Comparison of ENCODE assay signal across 10 cellular contexts in the genomic region with DNA sequence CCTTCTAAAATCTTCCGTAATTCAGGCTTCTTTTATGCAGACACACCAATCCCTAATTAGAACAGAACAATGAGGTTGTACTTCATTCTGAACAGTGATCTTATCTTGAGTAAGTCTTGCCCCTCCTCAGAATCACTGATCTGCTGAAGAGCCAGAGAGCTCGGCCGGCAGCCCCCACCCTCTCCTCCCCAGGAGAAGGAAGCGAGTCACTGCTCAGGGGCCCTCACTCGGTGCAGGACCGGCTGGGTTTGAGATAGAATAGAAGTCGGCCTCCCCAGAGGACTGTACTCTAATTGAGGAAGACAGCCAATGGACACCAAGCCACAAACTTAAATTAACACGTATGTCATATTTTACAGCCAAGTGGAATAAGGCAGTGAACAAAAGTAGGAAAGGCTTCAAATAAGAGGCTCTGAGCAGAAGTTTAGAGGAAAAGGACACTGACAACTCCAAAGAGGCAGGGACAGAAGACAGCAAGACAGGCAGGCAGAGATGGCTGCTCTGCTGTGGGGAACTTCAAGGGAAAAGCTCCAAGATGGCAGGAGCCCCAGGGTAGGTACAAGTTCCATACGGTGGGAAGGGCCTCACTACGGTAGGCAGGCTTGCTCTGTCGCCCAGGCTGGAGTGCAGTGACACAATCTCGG. TPM values are rescaled to one million over a fixed set of nuclear protein-coding genes. Genes with fewer than 3 reads are reported as not detected.
DNase-seq lines count a peak whose midpoint lies in the region; ATAC-seq, FAIRE-seq and TF ChIP-seq lines count a peak whose summit lies in the region.
"Had no signal": no experiment of that assay in that cellular context is flagged by ENCODE, and none has a peak within 500 bp of the region (broad histone marks: within the 10 kb centered on the region; RNA-seq: fewer than 3 reads in every experiment).

No MANE protein-coding gene starts in this region.

- ATAC-seq in stimulated activated effector memory CD8-positive, alpha-beta T cell treated with anti-CD3 and anti-CD28 coated beads, Interleukin-12 subunit alpha, Interleukin-12 subunit beta, amount 100 ng/mL, for 72 hours, result peak; percentile 38
- ATAC-seq in HG02870 (IDR thresholded peaks at IDR 0.05; ENCODE audit: unreplicated experiment) (no peak), GM21515 (IDR thresholded peaks at IDR 0.05; ENCODE audit: unreplicated experiment) (no peak)

- H3K4me3 Mint-ChIP-seq in activated naive CD4-positive, alpha-beta T cell treated with anti-CD3 and anti-CD28 coated beads, Interleukin-2, amount 50 U/mL, for 24 hours, result peak overlapping the region; percentile 61
- no peak overlapping the region for H3K4me3 Mint-ChIP-seq in activated naive CD4-positive, alpha-beta T cell treated with anti-CD3 and anti-CD28 coated beads, Interleukin-2, amount 10 ng/mL, durations not matched to agents 7 days and 5 days
- H3K4me3 Mint-ChIP-seq in glutamatergic neuron (ENCODE audit: unreplicated experiment), result peak overlapping the region; percentile 77
- H3K4me3 Mint-ChIP-seq in stimulated activated effector memory CD8-positive, alpha-beta T cell treated with anti-CD3 and anti-CD28 coated beads, Interleukin-12 subunit alpha, Interleukin-12 subunit beta, amount 100 ng/mL, for 72 hours, result no peak overlapping the region

- CTCF ChIA-PET in activated naive CD4-positive, alpha-beta T cell treated with anti-CD3 and anti-CD28 coated beads, Interleukin-2, amount 10 ng/mL, durations not matched to agents 7 days and 5 days (lab: Charles Lee), result no interaction called here

- TF ChIP-seq CTCF in glutamatergic neuron (IDR thresholded peaks at IDR 0.05; ENCODE audit: partially characterized antibody, unreplicated experiment), result no peak

- H3K27me3 Mint-ChIP-seq in activated naive CD4-positive, alpha-beta T cell treated with anti-CD3 and anti-CD28 coated beads, Interleukin-2, amount 50 U/mL, for 24 hours, result no peaks in the 10 kb centered on the region
- H3K27me3 Mint-ChIP-seq in activated naive CD4-positive, alpha-beta T cell treated with anti-CD3 and anti-CD28 coated beads, Interleukin-2, amount 10 ng/mL, durations not matched to agents 7 days and 5 days, result no peaks in the 10 kb centered on the region
- peaks cover 7% of the 10 kb centered on the region for H3K27me3 Mint-ChIP-seq in glutamatergic neuron (ENCODE audit: unreplicated experiment)

- peak overlapping the region; percentile 81 for H3K27ac Mint-ChIP-seq in activated naive CD4-positive, alpha-beta T cell treated with anti-CD3 and anti-CD28 coated beads, Interleukin-2, amount 50 U/mL, for 24 hours
- no peak overlapping the region for H3K27ac Mint-ChIP-seq in activated naive CD4-positive, alpha-beta T cell treated with anti-CD3 and anti-CD28 coated beads, Interleukin-2, amount 10 ng/mL, durations not matched to agents 7 days and 5 days
- peak overlapping the region; percentile 62 for H3K27ac Mint-ChIP-seq in glutamatergic neuron (ENCODE audit: unreplicated experiment)
- H3K27ac Mint-ChIP-seq in stimulated activated effector memory CD8-positive, alpha-beta T cell treated with anti-CD3 and anti-CD28 coated beads, Interleukin-12 subunit alpha, Interleukin-12 subunit beta, amount 100 ng/mL, for 72 hours, result peak overlapping the region; percentile 48

- DNase-seq in activated naive CD4-positive, alpha-beta T cell treated with anti-CD3 and anti-CD28 coated beads, Interleukin-2, amount 10 ng/mL, durations not matched to agents 7 days and 5 days, result no peak
- DNase-seq in RCC 7860 (ENCODE audit: low spot score) (peak; percentile 34), glutamatergic neuron (no peak), NCI-H1092 treated with DMSO at 0.1 percent for 48 hours (lab: John Stamatoyannopoulos, UW) (no peak)
- no peak for DNase-seq in stimulated activated effector memory CD8-positive, alpha-beta T cell treated with anti-CD3 and anti-CD28 coated beads, Interleukin-12 subunit alpha, Interleukin-12 subunit beta, amount 100 ng/mL, for 72 hours (ENCODE audit: low spot score in 2 of 2)
- DNase-seq: NCI-H510A treated with DMSO at 0.1 percent for 48 hours, substantia nigra had no signal

- no peaks in the 10 kb centered on the region for H3K9me3 Mint-ChIP-seq in activated naive CD4-positive, alpha-beta T cell treated with anti-CD3 and anti-CD28 coated beads, Interleukin-2, amount 50 U/mL, for 24 hours
- no peaks in the 10 kb centered on the region for H3K9me3 Mint-ChIP-seq in activated naive CD4-positive, alpha-beta T cell treated with anti-CD3 and anti-CD28 coated beads, Interleukin-2, amount 10 ng/mL, durations not matched to agents 7 days and 5 days
- peaks cover 5% of the 10 kb centered on the region for H3K9me3 Mint-ChIP-seq in glutamatergic neuron (ENCODE audit: unreplicated experiment)
- no peaks in the 10 kb centered on the region for H3K9me3 Mint-ChIP-seq in stimulated activated effector memory CD8-positive, alpha-beta T cell treated with anti-CD3 and anti-CD28 coated beads, Interleukin-12 subunit alpha, Interleukin-12 subunit beta, amount 100 ng/mL, for 72 hours

- peaks cover 97% of the 10 kb centered on the region for H3K4me1 Mint-ChIP-seq in activated naive CD4-positive, alpha-beta T cell treated with anti-CD3 and anti-CD28 coated beads, Interleukin-2, amount 50 U/mL, for 24 hours
- H3K4me1 Mint-ChIP-seq in activated naive CD4-positive, alpha-beta T cell treated with anti-CD3 and anti-CD28 coated beads, Interleukin-2, amount 10 ng/mL, durations not matched to agents 7 days and 5 days, result peaks cover 27% of the 10 kb centered on the region
- H3K4me1 Mint-ChIP-seq in glutamatergic neuron (ENCODE audit: low read depth, unreplicated experiment), result peaks cover 62% of the 10 kb centered on the region
- peaks cover 77% of the 10 kb centered on the region for H3K4me1 Mint-ChIP-seq in stimulated activated effector memory CD8-positive, alpha-beta T cell treated with anti-CD3 and anti-CD28 coated beads, Interleukin-12 subunit alpha, Interleukin-12 subunit beta, amount 100 ng/mL, for 72 hours

- FAIRE-seq in RCC 7860 (lab: Jason Lieb, UNC), result peak; percentile 44

- H3K36me3 Mint-ChIP-seq in activated naive CD4-positive, alpha-beta T cell treated with anti-CD3 and anti-CD28 coated beads, Interleukin-2, amount 50 U/mL, for 24 hours, result no peaks in the 10 kb centered on the region
- peaks cover 3% of the 10 kb centered on the region for H3K36me3 Mint-ChIP-seq in activated naive CD4-positive, alpha-beta T cell treated with anti-CD3 and anti-CD28 coated beads, Interleukin-2, amount 10 ng/mL, durations not matched to agents 7 days and 5 days
- no peaks in the 10 kb centered on the region for H3K36me3 Mint-ChIP-seq in glutamatergic neuron (ENCODE audit: unreplicated experiment)
- no peaks in the 10 kb centered on the region for H3K36me3 Mint-ChIP-seq in stimulated activated effector memory CD8-positive, alpha-beta T cell treated with anti-CD3 and anti-CD28 coated beads, Interleukin-12 subunit alpha, Interleukin-12 subunit beta, amount 100 ng/mL, for 72 hours

RNA-seq across cellular contexts. Expression of a gene that starts 18.6 kb away (rescaled TPM):
- total RNA-seq in glutamatergic neuron (ENCODE audit: unreplicated experiment), result 96.9 TPM

Comparison
In these comparisons a context has a peak if more than half of its experiments do, and no peak if none do; other contexts are left out.
1. H3K4me3 Mint-ChIP-seq: peak in activated naive CD4-positive, alpha-beta T cell treated with anti-CD3 and anti-CD28 coated beads, Interleukin-2, amount 50 U/mL, for 24 hours (single experiment) and glutamatergic neuron (single experiment); none in activated naive CD4-positive, alpha-beta T cell treated with anti-CD3 and anti-CD28 coated beads, Interleukin-2, amount 10 ng/mL, durations not matched to agents 7 days and 5 days (single experiment) and stimulated activated effector memory CD8-positive, alpha-beta T cell treated with anti-CD3 and anti-CD28 coated beads, Interleukin-12 subunit alpha, Interleukin-12 subunit beta, amount 100 ng/mL, for 72 hours (single experiment).